In the genomic region with DNA sequence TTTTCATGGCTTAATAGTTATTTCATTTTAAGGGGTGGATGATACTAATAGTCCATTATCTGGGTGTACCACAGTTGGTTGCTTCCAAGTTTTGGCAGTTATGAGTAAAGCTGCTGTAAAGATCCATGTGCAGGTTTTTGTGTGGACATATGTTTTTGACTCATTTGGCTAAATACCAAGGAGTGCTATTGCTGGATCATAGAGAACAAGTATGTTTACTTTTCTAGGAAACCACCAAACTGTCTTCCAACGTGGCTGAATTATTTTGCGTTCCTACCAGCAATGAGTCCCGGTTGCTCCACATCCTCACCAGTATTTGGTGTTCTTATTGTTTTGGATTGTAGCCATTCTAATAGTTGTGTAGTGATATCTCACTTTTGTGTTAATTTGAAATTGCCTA, we compare ENCODE assay signal across 12 cellular contexts.
A peak's percentile ranks its signal among the peaks of the same experiment; 100 is the strongest.
DNase-seq lines count a peak whose midpoint lies in the region; ATAC-seq, FAIRE-seq and TF ChIP-seq lines count a peak whose summit lies in the region.
"Had no signal": no experiment of that assay in that cellular context is flagged by ENCODE, and none has a peak within 500 bp of the region (broad histone marks: within the 10 kb centered on the region; RNA-seq: fewer than 3 reads in every experiment).

No MANE protein-coding gene starts in this region.

- peaks cover 40% of the 10 kb centered on the region for H3K4me1 ChIP-seq in astrocyte (ENCODE audit: insufficient read depth, low read length)
- H3K4me1 ChIP-seq in tibial nerve, result peaks cover 0 to 72% (median 19%) of the 10 kb centered on the region in 4 donors

- DNase-seq in HS-27A (ENCODE audit: low read depth), result peak; percentile 54
- DNase-seq in astrocyte (ENCODE audit: low read depth), result peak; percentile 96
- DNase-seq in fibroblast of the conjunctiva (ENCODE audit: low read depth), result peak; percentile 41
- DNase-seq in tibial nerve (ENCODE audit: low spot score in 2 of 2), result no peak
- no peak for DNase-seq in globus pallidus (ENCODE audit: low spot score)
- DNase-seq: DMS153, KG1, naive B cell, SIG-M5 had no signal

- peaks cover 64% of the 10 kb centered on the region for H3K79me2 ChIP-seq in astrocyte (ENCODE audit: insufficient read depth, low read length)

- no peaks in the 10 kb centered on the region for H3K9me3 ChIP-seq in astrocyte (ENCODE audit: insufficient read depth, low read depth, low read length)
- no peaks in the 10 kb centered on the region for H3K9me3 ChIP-seq in tibial nerve

- no peaks in the 10 kb centered on the region for H3K36me3 ChIP-seq in astrocyte (ENCODE audit: insufficient read depth, low read length)
- no peaks in the 10 kb centered on the region for H3K36me3 ChIP-seq in tibial nerve

- H3K27me3 Mint-ChIP-seq in astrocyte (ENCODE audit: low read depth, unreplicated experiment), result no peaks in the 10 kb centered on the region
- H3K27me3 Mint-ChIP-seq: naive B cell had no signal

- H3K4me2 ChIP-seq in astrocyte (ENCODE audit: low read length), result peak overlapping the region; percentile 3

- H3K27ac ChIP-seq in astrocyte (ENCODE audit: low read depth, low read length) (no peak overlapping the region), tibial nerve (peak overlapping the region in 3 of 4 donors; percentile 48 to 84 (median 77))

- no peak overlapping the region for H2AFZ ChIP-seq in astrocyte (ENCODE audit: low read depth, low read length)

- H3K4me3 Mint-ChIP-seq in astrocyte (ENCODE audit: unreplicated experiment), result no peak overlapping the region
- H3K4me3 Mint-ChIP-seq: naive B cell had no signal

- WGBS in tibial nerve, 2 donors, result 55% methylated on average over 3 of the region's 3 CpGs

- no peaks in the 10 kb centered on the region for H3K27me3 ChIP-seq in astrocyte (ENCODE audit: insufficient read depth, low read length)
- no peaks in the 10 kb centered on the region for H3K27me3 ChIP-seq in tibial nerve

- TF ChIP-seq CTCF in astrocyte (IDR thresholded peaks at IDR 0.05; ENCODE audit: insufficient read depth, low read depth, low read length), result no peak
- TF ChIP-seq CTCF in tibial nerve (IDR thresholded peaks at IDR 0.05), result no peak

- peaks cover under 1% of the 10 kb centered on the region for H3K36me3 Mint-ChIP-seq in astrocyte (ENCODE audit: low read depth, unreplicated experiment)
- H3K36me3 Mint-ChIP-seq: naive B cell had no signal

- no peak for TF ChIP-seq EP300 in tibial nerve (IDR thresholded peaks at IDR 0.05)

- H3K4me1 Mint-ChIP-seq in astrocyte (ENCODE audit: low read depth, unreplicated experiment), result peaks cover 48% of the 10 kb centered on the region

- H3K9ac ChIP-seq in astrocyte (ENCODE audit: low read length), result no peak overlapping the region

- H3K27ac Mint-ChIP-seq in astrocyte (ENCODE audit: unreplicated experiment), result no peak overlapping the region
- H3K27ac Mint-ChIP-seq: naive B cell had no signal

- H3K9me3 Mint-ChIP-seq in astrocyte (ENCODE audit: unreplicated experiment), result peaks cover 1% of the 10 kb centered on the region

- TF ChIP-seq POLR2A in tibial nerve (IDR thresholded peaks at IDR 0.05), result no peak

- H4K20me1 ChIP-seq in astrocyte (ENCODE audit: insufficient read depth, low read length), result no peaks in the 10 kb centered on the region

- no peak for ATAC-seq in GM21515 (IDR thresholded peaks at IDR 0.05; ENCODE audit: unreplicated experiment)
- ATAC-seq in HG02852 (IDR thresholded peaks at IDR 0.05; ENCODE audit: unreplicated experiment), result no peak
- ATAC-seq: sciatic nerve had no signal

- FAIRE-seq in astrocyte (lab: Jason Lieb, UNC), result peak; percentile 5

- H3K4me3 ChIP-seq in astrocyte (ENCODE audit: insufficient read depth, low read depth, low read length) (no peak overlapping the region), tibial nerve (no peak overlapping the region)

Comparison
In these comparisons a context has a peak if more than half of its experiments do, and no peak if none do; other contexts are left out.
1. DNase-seq: peak in HS-27A (single experiment), astrocyte (single experiment) and fibroblast of the conjunctiva (single experiment); none in tibial nerve (0 of 2) and globus pallidus (single experiment).